ENCODE assay signal across 8 cellular contexts in the genomic region with DNA sequence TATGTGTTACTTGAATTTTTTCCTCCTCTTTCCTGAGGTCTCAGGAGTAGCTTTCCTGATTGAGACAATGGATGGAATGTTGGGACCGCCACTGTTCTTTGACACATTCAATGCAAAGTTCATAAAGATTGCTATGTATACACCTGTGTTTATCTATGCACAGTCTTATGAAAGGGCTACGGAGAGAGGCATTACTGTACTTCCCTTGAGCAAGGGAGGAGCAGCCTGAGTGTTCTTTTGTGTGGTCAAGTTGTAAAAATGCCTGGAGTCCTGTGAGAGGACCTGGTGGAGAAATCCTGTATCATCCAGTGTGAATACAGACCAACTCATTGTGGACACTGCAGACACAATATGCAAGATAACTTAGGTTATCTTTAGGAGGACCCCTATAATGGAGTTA. TPM values are rescaled to one million over a fixed set of nuclear protein-coding genes. Genes with fewer than 3 reads are reported as not detected.
DNase-seq lines count a peak whose midpoint lies in the region; ATAC-seq and TF ChIP-seq lines count a peak whose summit lies in the region.

No MANE protein-coding gene starts in this region.

- TF ChIP-seq CTCF in HCT116 (IDR thresholded peaks at IDR 0.05 in 2 of 3, conservative IDR thresholded peaks at IDR 0.05 in 1 of 3; ENCODE audit: borderline replicate concordance in 1 of 3, insufficient read depth in 1 of 3, low read depth in 2 of 3, low read length in 2 of 3) (no peak), foreskin keratinocyte (conservative IDR thresholded peaks at IDR 0.05) (no peak), lower leg skin (IDR thresholded peaks at IDR 0.05) (no peak), OCI-LY7 (conservative IDR thresholded peaks at IDR 0.05; ENCODE audit: low read length) (no peak)

- BruUV-seq in HCT116 (replicated peaks; lab: Mats Ljungman, UMichigan) (no TSS peak), OCI-LY7 (replicated peaks; lab: Mats Ljungman, UMichigan) (no TSS peak)

- RAD21 ChIA-PET in HCT116 (lab: Charles Lee; ENCODE audit: low non-redundant PET in 1 of 2, low total read pairs in 2 of 2, uncharacterized antibody in 2 of 2, unreplicated experiment in 2 of 2): no interaction called here

- no peaks in the 10 kb centered on the region for H3K9me3 ChIP-seq in HCT116 (ENCODE audit: control insufficient read depth in 1 of 2, insufficient read depth in 1 of 2, low read depth in 1 of 2, low read length in 2 of 2)
- H3K9me3 ChIP-seq in OCI-LY7 (ENCODE audit: low read length): no peaks in the 10 kb centered on the region

- no peaks in the 10 kb centered on the region for H3K9me2 ChIP-seq in HCT116 (ENCODE audit: insufficient read depth)
- H3K9me2 ChIP-seq in OCI-LY7 (ENCODE audit: insufficient read depth, low read length): no peaks in the 10 kb centered on the region

- no peak overlapping the region for H2AFZ ChIP-seq in HCT116 (ENCODE audit: low read depth, low read length, poor library complexity, severe bottlenecking)
- no peak overlapping the region for H2AFZ ChIP-seq in OCI-LY7 (ENCODE audit: low read length)

- H4K20me1 ChIP-seq in HCT116 (ENCODE audit: insufficient read depth): no peaks in the 10 kb centered on the region
- no peaks in the 10 kb centered on the region for H4K20me1 ChIP-seq in OCI-LY7 (ENCODE audit: insufficient read depth, low read length)

- intact Hi-C loops in HCT116 (cut with micrococcal nuclease): loop anchor here (2.0 to 10.0 kb wide), 2 partner anchors 73 to 129 kb away; no protein-coding TSS in a partner anchor
- intact Hi-C loops in lower leg skin (cut with DNase I; ENCODE audit: low total_unique reads): no loop called here
- intact Hi-C loops in OCI-LY7 (cut with micrococcal nuclease; ENCODE audit: unreplicated experiment): loop anchor here (10.0 kb wide), 1 partner anchor 109 kb away; no protein-coding TSS in a partner anchor

- H3K4me1 ChIP-seq in HCT116 (ENCODE audit: control insufficient read depth in 1 of 2, insufficient read depth in 2 of 2, low read length in 2 of 2) (peaks cover 7 to 27% of the 10 kb centered on the region in 2 experiments; a peak in 3 of 4 replicates), foreskin keratinocyte (peaks cover 12% of the 10 kb centered on the region), OCI-LY7 (ENCODE audit: insufficient read depth, low read length, poor library complexity, severe bottlenecking) (no peaks in the 10 kb centered on the region)

- DNase-seq in HCT116 (ENCODE audit: low read depth, low spot score) (no peak), RPMI7951 (ENCODE audit: low read depth) (peak; percentile 43), foreskin keratinocyte (peak in 1 of 2 donors; percentile 72), skeletal muscle cell (ENCODE audit: low read depth) (no peak), lower leg skin (ENCODE audit: low spot score in 2 of 2) (no peak), NCI-H345 (lab: John Stamatoyannopoulos, UW) (no peak), OCI-LY7 (ENCODE audit: low spot score) (no peak)

- H3K79me2 ChIP-seq in HCT116 (ENCODE audit: insufficient read depth, low read length) (peaks cover 64% of the 10 kb centered on the region), OCI-LY7 (ENCODE audit: insufficient read depth, low read depth, low read length) (no peaks in the 10 kb centered on the region; the same call in 1 of the 2 replicates)

- 39 to 50% methylated on average over 2 of the region's 2 CpGs for WGBS in lower leg skin, 2 donors

- H3K9ac ChIP-seq in HCT116 (ENCODE audit: low read length): peak overlapping the region; percentile 85

- H3K36me3 ChIP-seq in HCT116 (ENCODE audit: control insufficient read depth in 1 of 2, insufficient read depth in 2 of 2, low read length in 2 of 2) (no peaks in the 10 kb centered on the region), OCI-LY7 (ENCODE audit: insufficient read depth, low read length) (no peaks in the 10 kb centered on the region)

- POLR2A ChIA-PET in HCT116 (lab: Charles Lee): no interaction called here
- POLR2A ChIA-PET in OCI-LY7 (lab: Charles Lee): interaction anchor here (0.6 kb wide), 2 partner anchors 15 to 297 kb away, joined by 3 read pairs; no protein-coding TSS in a partner anchor

- peak overlapping the region; percentile 77 to 97 for H3K4me3 ChIP-seq in HCT116 (replicated peaks in 1 of 2; ENCODE audit: low read depth in 1 of 2, low read length in 2 of 2)
- H3K4me3 ChIP-seq in skeletal muscle cell (ENCODE audit: low read depth, low read length): peak overlapping the region; percentile 94
- H3K4me3 ChIP-seq in lower leg skin (ENCODE audit: low read depth, poor library complexity, severe bottlenecking): no peak overlapping the region
- no peak overlapping the region for H3K4me3 ChIP-seq in OCI-LY7 (ENCODE audit: low read depth, low read length, poor library complexity, severe bottlenecking)

- ATAC-seq in HCT116 (no peak), foreskin keratinocyte (peak; percentile 3), HG02642 (IDR thresholded peaks at IDR 0.05; ENCODE audit: poor library complexity, unreplicated experiment) (no peak)

- H3K27me3 ChIP-seq in HCT116 (ENCODE audit: insufficient read depth, low read length): no peaks in the 10 kb centered on the region
- H3K27me3 ChIP-seq in foreskin keratinocyte: no peaks in the 10 kb centered on the region

- no peak; the same call in 1 of the 2 replicates for TF ChIP-seq RAD21 in HCT116 (IDR thresholded peaks at IDR 0.05; ENCODE audit: low read depth)

- CTCF ChIA-PET in HCT116 (lab: Charles Lee) (interaction anchor here (2.2 kb wide), 1 partner anchor 8 kb away, joined by 8 read pairs; no protein-coding TSS in a partner anchor), OCI-LY7 (lab: Charles Lee; ENCODE audit: unreplicated experiment) (no interaction called here)

- TF ChIP-seq POLR2A in HCT116 (IDR thresholded peaks at IDR 0.05; ENCODE audit: borderline replicate concordance, extremely low read depth, insufficient read depth, insufficient read length) (no peak), lower leg skin (IDR thresholded peaks at IDR 0.05) (no peak)

- no peak overlapping the region for H3K27ac ChIP-seq in HCT116 (ENCODE audit: low read depth, low read length)
- H3K27ac ChIP-seq in foreskin keratinocyte: peak overlapping the region; percentile 15
- H3K27ac ChIP-seq in OCI-LY7 (ENCODE audit: low read depth, low read length, poor library complexity, severe bottlenecking): no peak overlapping the region

- H3K4me2 ChIP-seq in HCT116 (ENCODE audit: low read length): peak overlapping the region; percentile 91
- no peak overlapping the region for H3K4me2 ChIP-seq in OCI-LY7 (ENCODE audit: low read length)

TF ChIP-seq in HCT116, 20 proteins besides CTCF, POLR2A, EP300 and RAD21 (continues in another document):
- TF ChIP-seq ELF1 (IDR thresholded peaks at IDR 0.05; ENCODE audit: borderline replicate concordance, low read depth) (no peak), ZNF274 (IDR thresholded peaks at IDR 0.05; ENCODE audit: low read depth, low read length) (no peak), EGR1 (IDR thresholded peaks at IDR 0.05; ENCODE audit: low read depth) (no peak), SIN3A (IDR thresholded peaks at IDR 0.05; ENCODE audit: low read depth) (no peak), CBX3 (IDR thresholded peaks at IDR 0.05; ENCODE audit: low read depth) (no peak), EZH2 (IDR thresholded peaks at IDR 0.05) (no peak), ZFX (IDR thresholded peaks at IDR 0.05) (no peak), SRF (IDR thresholded peaks at IDR 0.05; ENCODE audit: low read depth) (no peak), REST (IDR thresholded peaks at IDR 0.05; ENCODE audit: low read depth) (no peak), YY1 (IDR thresholded peaks at IDR 0.05; ENCODE audit: extremely low read depth, insufficient replicate concordance, low read depth, low read length) (no peak)
- TF ChIP-seq, protein P1, sequence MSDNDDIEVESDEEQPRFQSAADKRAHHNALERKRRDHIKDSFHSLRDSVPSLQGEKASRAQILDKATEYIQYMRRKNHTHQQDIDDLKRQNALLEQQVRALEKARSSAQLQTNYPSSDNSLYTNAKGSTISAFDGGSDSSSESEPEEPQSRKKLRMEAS (IDR thresholded peaks at IDR 0.05): no peak

RNA-seq across cellular contexts. Expression of gene SRGAP1, which starts 1.2 kb away (rescaled TPM):
- total RNA-seq in HCT116 (2021; ENCODE audit: unreplicated experiment) (16.6 TPM), foreskin keratinocyte (14.7 and 14.8 TPM in 2 replicates), lower leg skin (1 to 10 TPM; 1.3 to 6.0 (median 1.7) TPM), OCI-LY7 (2022) (0.02 TPM in 1 of 2 replicates, not detected in the other)
- 3.8 and 3.9 TPM in 2 replicates for polyA plus RNA-seq in HCT116 (2012)
- total RNA-seq in RPMI7951 (2014; rRNA removed; shearing (Covaris generic)): 2.3 and 4.0 TPM in 2 replicates
- 2.0 and 2.1 TPM in 2 replicates for polyA plus RNA-seq in foreskin keratinocyte
- total RNA-seq in OCI-LY7 (2014; rRNA removed; shearing (Covaris generic)): 0.06 TPM in 1 of 2 replicates, not detected in the other

Comparison
In these comparisons a context has a peak if more than half of its experiments do, and no peak if none do; other contexts are left out.
1. H3K4me3 ChIP-seq: peak in HCT116 (2 of 2) and skeletal muscle cell (single experiment); none in lower leg skin (single experiment) and OCI-LY7 (single experiment).